8 cellular contexts compared by ENCODE assay signal in the genomic region with DNA sequence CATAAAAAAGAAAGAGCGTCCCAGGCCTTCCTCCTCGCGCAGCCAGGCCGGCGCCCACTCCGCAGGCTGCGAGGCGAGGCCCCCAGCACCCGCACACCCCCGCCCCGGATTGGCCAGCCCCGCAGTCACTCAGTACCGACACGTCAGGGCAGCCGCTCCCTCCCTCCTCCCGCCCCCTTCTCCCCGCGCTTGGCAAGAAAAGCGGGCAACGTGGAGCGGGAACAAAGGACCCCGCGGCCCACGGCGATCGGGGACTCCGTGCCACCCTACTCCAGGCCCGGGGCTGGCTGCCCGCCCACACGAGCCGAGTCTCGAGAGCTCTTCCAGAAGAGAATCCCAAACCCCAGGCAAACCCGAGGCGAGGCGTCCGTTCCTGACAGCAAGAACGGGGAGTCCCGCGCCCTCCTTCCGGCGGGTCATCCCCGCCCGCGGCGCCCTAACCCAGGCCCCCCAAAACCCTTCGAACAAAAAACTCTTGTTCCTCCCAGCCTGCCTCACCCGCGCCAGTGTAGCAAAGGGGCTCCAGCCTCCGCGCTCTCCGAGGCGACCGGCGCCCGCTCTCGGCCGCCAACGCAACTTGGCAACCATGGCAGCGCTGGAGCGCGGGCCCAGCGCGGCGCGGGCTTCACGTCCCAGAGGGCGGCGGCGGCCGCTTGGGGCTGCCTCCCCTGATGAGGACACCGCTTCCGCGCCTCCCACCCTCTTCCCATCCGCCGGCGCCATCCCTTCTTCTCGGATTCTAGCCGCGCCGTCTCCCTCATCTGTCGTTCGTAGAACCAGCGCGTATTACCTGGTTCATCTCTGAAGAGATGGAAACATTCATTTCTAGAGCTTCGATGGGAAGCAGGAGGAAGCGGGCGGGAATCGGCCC. TPM values are rescaled to one million over a fixed set of nuclear protein-coding genes. Genes with fewer than 3 reads are reported as not detected.
DNase-seq lines count a peak whose midpoint lies in the region; ATAC-seq and TF ChIP-seq lines count a peak whose summit lies in the region.

No MANE protein-coding gene starts in this region.

- peak overlapping the region; percentile 84; the same call in 1 of the 2 replicates for H3K27ac ChIP-seq in GM23338 (ENCODE audit: low read depth)
- H3K27ac ChIP-seq in neutrophil: peak overlapping the region; percentile 99
- H3K27ac ChIP-seq in subcutaneous abdominal adipose tissue (ENCODE audit: low read depth, low read length): peak overlapping the region; percentile 91

- H2AFZ ChIP-seq in GM23338: no peak overlapping the region

- H3K9ac ChIP-seq in subcutaneous abdominal adipose tissue (ENCODE audit: low read length in 5 of 5): peak overlapping the region; percentile 75 to 96 (median 92)

- H3K4me3 ChIP-seq in GM23338 (peak overlapping the region; percentile 90), neutrophil (ENCODE audit: low read depth in 1 of 2, low read length in 1 of 2) (peak overlapping the region; percentile 93 to 98), subcutaneous abdominal adipose tissue (ENCODE audit: low read depth in 1 of 5, low read length in 5 of 5) (peak overlapping the region; percentile 92 to 97 (median 94))

- peaks cover 22% of the 10 kb centered on the region for H4K20me1 ChIP-seq in GM23338 (replicated peaks; ENCODE audit: insufficient read depth)

- H3K27me3 ChIP-seq in GM23338 (ENCODE audit: insufficient read depth) (no peaks in the 10 kb centered on the region), neutrophil (no peaks in the 10 kb centered on the region), subcutaneous abdominal adipose tissue (ENCODE audit: control insufficient read depth in 5 of 5, insufficient read depth in 4 of 5, low read length in 5 of 5) (no peaks in the 10 kb centered on the region)

- no peaks in the 10 kb centered on the region for H3K9me3 ChIP-seq in neutrophil
- H3K9me3 ChIP-seq in subcutaneous abdominal adipose tissue (ENCODE audit: control insufficient read depth in 5 of 5, low read length in 5 of 5): no peaks in the 10 kb centered on the region

- peak overlapping the region; percentile 98 for H3K27ac Mint-ChIP-seq in GM23338

- H3K9me2 ChIP-seq in GM23338 (ENCODE audit: insufficient read depth): no peaks in the 10 kb centered on the region

- H3K36me3 Mint-ChIP-seq in GM23338 (ENCODE audit: low read depth): peaks cover 28% of the 10 kb centered on the region

- TF ChIP-seq CTCF in GM23338 (conservative IDR thresholded peaks at IDR 0.05; ENCODE audit: low read depth in 2 of 2) (no peak), neutrophil (IDR thresholded peaks at IDR 0.05) (no peak)

- H3K4me2 ChIP-seq in GM23338: peak overlapping the region; percentile 90

- peaks cover 10% of the 10 kb centered on the region for H3K27me3 Mint-ChIP-seq in GM23338 (ENCODE audit: insufficient read depth, low read depth, poor library complexity)

- H3K4me3 Mint-ChIP-seq in GM23338: peak overlapping the region; percentile 97

- H3K79me2 ChIP-seq in GM23338 (replicated peaks; ENCODE audit: insufficient read depth): peaks cover 63% of the 10 kb centered on the region

- peak; percentile 81 for DNase-seq in ELF-1 (ENCODE audit: low read depth, low spot score)
- DNase-seq in GM23338 (ENCODE audit: low spot score): peak; percentile 92
- peak; percentile 84 for DNase-seq in LHCN-M2 (ENCODE audit: low read depth)
- peak; percentile 28 for DNase-seq in SHP77 treated with DMSO at 0.1 percent for 48 hours (lab: John Stamatoyannopoulos, UW)
- peak; percentile 65 to 84 (median 77) for DNase-seq in activated naive CD4-positive, alpha-beta T cell (lab: John Stamatoyannopoulos, UW)
- DNase-seq in foreskin melanocyte: peak; percentile 71

- peaks cover 40% of the 10 kb centered on the region for H3K4me1 Mint-ChIP-seq in GM23338

- 0 out of 2 replicates have a peak, but pooled peaks cover 6% of the 10 kb centered on the region for H3F3A ChIP-seq in GM23338 (replicated peaks; ENCODE audit: low read depth)

- H3K36me3 ChIP-seq in GM23338 (ENCODE audit: insufficient read depth) (no peaks in the 10 kb centered on the region; the same call in none of the 2 replicates), neutrophil (no peaks in the 10 kb centered on the region), subcutaneous abdominal adipose tissue (ENCODE audit: control insufficient read depth in 5 of 5, insufficient read depth in 5 of 5, low read length in 5 of 5) (no peaks in the 10 kb centered on the region)

- ATAC-seq in GM23338: peak; percentile 75

- peaks cover 11% of the 10 kb centered on the region for H3K9me3 Mint-ChIP-seq in GM23338

- H3K4me1 ChIP-seq in GM23338 (ENCODE audit: insufficient read depth) (peaks cover 37% of the 10 kb centered on the region), neutrophil (ENCODE audit: control insufficient read depth in 1 of 2, insufficient read depth in 1 of 2, low read depth in 1 of 2, low read length in 1 of 2) (peaks cover 70 to 72% of the 10 kb centered on the region in 2 experiments), subcutaneous abdominal adipose tissue (ENCODE audit: control insufficient read depth in 5 of 5, insufficient read depth in 5 of 5, low read length in 5 of 5) (peaks cover 4 to 50% (median 36%) of the 10 kb centered on the region in 5 donors)

TF ChIP-seq in GM23338, 12 proteins besides CTCF, POLR2A, EP300 and RAD21:
- TF ChIP-seq, protein P1, sequence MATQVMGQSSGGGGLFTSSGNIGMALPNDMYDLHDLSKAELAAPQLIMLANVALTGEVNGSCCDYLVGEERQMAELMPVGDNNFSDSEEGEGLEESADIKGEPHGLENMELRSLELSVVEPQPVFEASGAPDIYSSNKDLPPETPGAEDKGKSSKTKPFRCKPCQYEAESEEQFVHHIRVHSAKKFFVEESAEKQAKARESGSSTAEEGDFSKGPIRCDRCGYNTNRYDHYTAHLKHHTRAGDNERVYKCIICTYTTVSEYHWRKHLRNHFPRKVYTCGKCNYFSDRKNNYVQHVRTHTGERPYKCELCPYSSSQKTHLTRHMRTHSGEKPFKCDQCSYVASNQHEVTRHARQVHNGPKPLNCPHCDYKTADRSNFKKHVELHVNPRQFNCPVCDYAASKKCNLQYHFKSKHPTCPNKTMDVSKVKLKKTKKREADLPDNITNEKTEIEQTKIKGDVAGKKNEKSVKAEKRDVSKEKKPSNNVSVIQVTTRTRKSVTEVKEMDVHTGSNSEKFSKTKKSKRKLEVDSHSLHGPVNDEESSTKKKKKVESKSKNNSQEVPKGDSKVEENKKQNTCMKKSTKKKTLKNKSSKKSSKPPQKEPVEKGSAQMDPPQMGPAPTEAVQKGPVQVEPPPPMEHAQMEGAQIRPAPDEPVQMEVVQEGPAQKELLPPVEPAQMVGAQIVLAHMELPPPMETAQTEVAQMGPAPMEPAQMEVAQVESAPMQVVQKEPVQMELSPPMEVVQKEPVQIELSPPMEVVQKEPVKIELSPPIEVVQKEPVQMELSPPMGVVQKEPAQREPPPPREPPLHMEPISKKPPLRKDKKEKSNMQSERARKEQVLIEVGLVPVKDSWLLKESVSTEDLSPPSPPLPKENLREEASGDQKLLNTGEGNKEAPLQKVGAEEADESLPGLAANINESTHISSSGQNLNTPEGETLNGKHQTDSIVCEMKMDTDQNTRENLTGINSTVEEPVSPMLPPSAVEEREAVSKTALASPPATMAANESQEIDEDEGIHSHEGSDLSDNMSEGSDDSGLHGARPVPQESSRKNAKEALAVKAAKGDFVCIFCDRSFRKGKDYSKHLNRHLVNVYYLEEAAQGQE (IDR thresholded peaks at IDR 0.05; ENCODE audit: unreplicated experiment): no peak
- TF ChIP-seq POLR2AphosphoS5 (IDR thresholded peaks at IDR 0.05; ENCODE audit: low read depth) (peak; percentile 57), CREB1 (CRISPR knock-in tag; IDR thresholded peaks at IDR 0.05; ENCODE audit: low read depth) (peak; percentile 88), STAT1 (IDR thresholded peaks at IDR 0.05; ENCODE audit: unreplicated experiment) (no peak)

RNA-seq across cellular contexts. Expression of a gene that starts 0.6 kb away (rescaled TPM):
- 162 TPM in 2 replicates for total RNA-seq in GM23338 (2014; rRNA removed; shearing (Covaris generic))
- polyA plus RNA-seq in GM23338 (2016; fragmentation: Nextera tagmentation; extraction: Ambion mirVana): 63.1 and 73.5 TPM in 2 replicates
- total RNA-seq in LHCN-M2 (2014; rRNA removed): 73.6 and 85.0 TPM in 2 replicates
- polyA plus RNA-seq in LHCN-M2 (2012): 25.0 TPM

Comparison
In these comparisons a context has a peak if more than half of its experiments do, and no peak if none do; other contexts are left out.
1. Peak in every context shown above with its lines: DNase-seq, ATAC-seq, H3K4me3 ChIP-seq and H3K27ac ChIP-seq.
2. DNase-seq: peak in every context shown above with its lines; median percentile 92 in GM23338; 84 in LHCN-M2; 81 in ELF-1; 77 in activated naive CD4-positive, alpha-beta T cell; 71 in foreskin melanocyte; 28 in SHP77 treated with DMSO at 0.1 percent for 48 hours.